ENCODE assay signal across 16 cellular contexts in genomic region chr16:88665148-88665547, GRCh38. TPM values are rescaled to one million over a fixed set of nuclear protein-coding genes. Genes with fewer than 3 reads are reported as not detected.
DNase-seq lines count a peak whose midpoint lies in the region; ATAC-seq and TF ChIP-seq lines count a peak whose summit lies in the region.
"Had no signal": no experiment of that assay in that cellular context is flagged by ENCODE, and none has a peak within 500 bp of the region (broad histone marks: within the 10 kb centered on the region; RNA-seq: fewer than 3 reads in every experiment).

No MANE protein-coding gene starts in this region.

- no peak overlapping the region for H3K9ac ChIP-seq in skeletal muscle tissue (ENCODE audit: low read depth in 1 of 3, low read length in 3 of 3)
- H3K9ac ChIP-seq: KMS-11 had no signal

- ATAC-seq in WTC11 (no peak), GM21786 (IDR thresholded peaks at IDR 0.05; ENCODE audit: unreplicated experiment) (no peak)
- ATAC-seq: mucosa of descending colon had no signal

- CTCF ChIA-PET in WTC11 (lab: Charles Lee) = interaction anchor here (0.9 to 1.5 kb wide), 2 partner anchors 10 to 20 kb away, joined by 3 to 4 read pairs; no protein-coding TSS in a partner anchor

- POLR2A ChIA-PET in WTC11 (lab: Charles Lee) = no interaction called here

- peak overlapping the region; percentile 2 for H3K4me3 Mint-ChIP-seq in activated T-cell treated with anti-CD3 and anti-CD28 coated beads, Interleukin-2, amount 50 U/mL, for 24 hours
- H3K4me3 Mint-ChIP-seq in WTC11 = peak overlapping the region; percentile 21
- peak overlapping the region; percentile 41 for H3K4me3 Mint-ChIP-seq in glutamatergic neuron (ENCODE audit: unreplicated experiment)

- no peak overlapping the region for H3K4me3 ChIP-seq in skeletal muscle tissue (ENCODE audit: low read length in 3 of 3)
- H3K4me3 ChIP-seq: mucosa of descending colon, smooth muscle cell had no signal

- H3K27ac Mint-ChIP-seq in activated T-cell treated with anti-CD3 and anti-CD28 coated beads, Interleukin-2, amount 50 U/mL, for 24 hours = no peak overlapping the region
- peak overlapping the region; percentile 80 for H3K27ac Mint-ChIP-seq in WTC11
- H3K27ac Mint-ChIP-seq in glutamatergic neuron (ENCODE audit: unreplicated experiment) = no peak overlapping the region

- no peaks in the 10 kb centered on the region for H3K9me3 Mint-ChIP-seq in activated T-cell treated with anti-CD3 and anti-CD28 coated beads, Interleukin-2, amount 50 U/mL, for 24 hours
- H3K9me3 Mint-ChIP-seq in WTC11 (peaks cover 7% of the 10 kb centered on the region), glutamatergic neuron (ENCODE audit: unreplicated experiment) (peaks cover 11% of the 10 kb centered on the region)

- H3K27me3 Mint-ChIP-seq in activated T-cell treated with anti-CD3 and anti-CD28 coated beads, Interleukin-2, amount 50 U/mL, for 24 hours = no peaks in the 10 kb centered on the region
- H3K27me3 Mint-ChIP-seq in WTC11 (ENCODE audit: low read depth) (no peaks in the 10 kb centered on the region; the same call in 1 of the 2 replicates), glutamatergic neuron (ENCODE audit: unreplicated experiment) (peaks cover 11% of the 10 kb centered on the region)

- peak overlapping the region; percentile 37 for H3K27ac ChIP-seq in skeletal muscle tissue (ENCODE audit: low read depth, low read length)
- H3K27ac ChIP-seq: brain microvascular endothelial cell, epithelial cell of prostate, KMS-11 had no signal

- no peaks in the 10 kb centered on the region for H3K27me3 ChIP-seq in skeletal muscle tissue (ENCODE audit: control insufficient read depth in 3 of 3, insufficient read depth in 3 of 3, low read length in 3 of 3)
- H3K27me3 ChIP-seq: brain microvascular endothelial cell had no signal

- H3K4me1 ChIP-seq in skeletal muscle tissue (ENCODE audit: control insufficient read depth in 3 of 3, insufficient read depth in 3 of 3, low read length in 3 of 3) = peaks cover 23 to 26% (median 24%) of the 10 kb centered on the region in 3 donors

- peaks cover 0 to 3% (median 2%) of the 10 kb centered on the region in 3 donors for H3K36me3 ChIP-seq in skeletal muscle tissue (ENCODE audit: control insufficient read depth in 3 of 3, insufficient read depth in 3 of 3, low read length in 3 of 3)

- peaks cover 19% of the 10 kb centered on the region for H3K4me1 Mint-ChIP-seq in activated T-cell treated with anti-CD3 and anti-CD28 coated beads, Interleukin-2, amount 50 U/mL, for 24 hours (ENCODE audit: low read depth)
- H3K4me1 Mint-ChIP-seq in WTC11 (peaks cover 17% of the 10 kb centered on the region), glutamatergic neuron (ENCODE audit: low read depth, unreplicated experiment) (peaks cover 4% of the 10 kb centered on the region)

- DNase-seq in activated T-cell treated with anti-CD3 and anti-CD28 coated beads, Interleukin-2, amount 50 U/mL, for 24 hours = no peak
- DNase-seq in activated T-cell treated with anti-CD3 and anti-CD28 coated beads for 4 hours = no peak
- DNase-seq in WTC11 (ENCODE audit: low spot score) = no peak
- DNase-seq in glutamatergic neuron = no peak
- no peak for DNase-seq in H4 (ENCODE audit: low spot score)
- no peak for DNase-seq in HPDE6-E6E7 (ENCODE audit: extremely low spot score)
- DNase-seq: brain microvascular endothelial cell, mucosa of descending colon, NCI-H1930, OCI-M1 had no signal

- no peak for TF ChIP-seq CTCF in WTC11 (IDR thresholded peaks at IDR 0.05)
- no peak for TF ChIP-seq CTCF in glutamatergic neuron (IDR thresholded peaks at IDR 0.05; ENCODE audit: partially characterized antibody, unreplicated experiment)

- H3K9me3 ChIP-seq in skeletal muscle tissue (ENCODE audit: control insufficient read depth in 3 of 3, low read length in 3 of 3) = no peaks in the 10 kb centered on the region
- H3K9me3 ChIP-seq: mucosa of descending colon had no signal

- H3K36me3 Mint-ChIP-seq in activated T-cell treated with anti-CD3 and anti-CD28 coated beads, Interleukin-2, amount 50 U/mL, for 24 hours (ENCODE audit: low read depth) = peaks cover 16% of the 10 kb centered on the region
- peaks cover 14% of the 10 kb centered on the region for H3K36me3 Mint-ChIP-seq in WTC11
- no peaks in the 10 kb centered on the region for H3K36me3 Mint-ChIP-seq in glutamatergic neuron (ENCODE audit: unreplicated experiment)

TF ChIP-seq in WTC11, 78 proteins besides CTCF, POLR2A, EP300 and RAD21 (continues in another document):
- TF ChIP-seq NFYB (CRISPR knock-in tag; conservative IDR thresholded peaks at IDR 0.05; ENCODE audit: low read depth) (no peak), STAT6 (CRISPR knock-in tag; conservative IDR thresholded peaks at IDR 0.05; ENCODE audit: low read depth) (no peak), TEAD1 (CRISPR knock-in tag; IDR thresholded peaks at IDR 0.05) (no peak), EMX1 (CRISPR knock-in tag; IDR thresholded peaks at IDR 0.05) (no peak), PREB (CRISPR knock-in tag; IDR thresholded peaks at IDR 0.05; ENCODE audit: borderline replicate concordance) (no peak), NFATC4 (CRISPR knock-in tag; IDR thresholded peaks at IDR 0.05) (no peak), ZNF416 (CRISPR knock-in tag; IDR thresholded peaks at IDR 0.05) (no peak), CREM (CRISPR knock-in tag; IDR thresholded peaks at IDR 0.05) (no peak), E2F4 (CRISPR knock-in tag; IDR thresholded peaks at IDR 0.05; ENCODE audit: borderline replicate concordance, low read depth) (no peak)
- TF ChIP-seq, protein P1, sequence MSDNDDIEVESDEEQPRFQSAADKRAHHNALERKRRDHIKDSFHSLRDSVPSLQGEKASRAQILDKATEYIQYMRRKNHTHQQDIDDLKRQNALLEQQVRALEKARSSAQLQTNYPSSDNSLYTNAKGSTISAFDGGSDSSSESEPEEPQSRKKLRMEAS (CRISPR knock-in tag; IDR thresholded peaks at IDR 0.05) = no peak

RNA-seq across cellular contexts. Expression of gene MVD, which starts 2.3 kb away (rescaled TPM):
- total RNA-seq in WTC11 (2021) (96.9 to 113 TPM (median 109 TPM) in 3 replicates), glutamatergic neuron (ENCODE audit: unreplicated experiment) (227 TPM), skeletal muscle tissue (14.1 TPM)
- total RNA-seq in H4 (2014; rRNA removed; shearing (Covaris generic)) = 28.1 and 41.5 TPM in 2 replicates

RNA-seq across cellular contexts. Expression of gene CYBA, which starts 14.3 kb away (rescaled TPM):
- total RNA-seq in WTC11 (2021) (169 to 219 TPM (median 207 TPM) in 3 replicates), glutamatergic neuron (ENCODE audit: unreplicated experiment) (28.7 TPM), skeletal muscle tissue (90.8 TPM)
- total RNA-seq in H4 (2014; rRNA removed; shearing (Covaris generic)) = not detected in 2 replicates

RNA-seq across cellular contexts. Expression of gene SNAI3, which starts 21.2 kb away (rescaled TPM):
- total RNA-seq in WTC11 (2021) (8.0 to 9.4 TPM (median 9.1 TPM) in 3 replicates), glutamatergic neuron (ENCODE audit: unreplicated experiment) (not detected), skeletal muscle tissue (8.4 TPM)
- total RNA-seq in H4 (2014; rRNA removed; shearing (Covaris generic)) = 0.27 and 0.62 TPM in 2 replicates
- total RNA-seq: urinary bladder had no signal

RNA-seq across cellular contexts. Expression of gene IL17C, which starts 26.8 kb away (rescaled TPM):
- total RNA-seq in WTC11 (2021) = 0.80 to 1.9 TPM (median 1.5 TPM) in 3 replicates
- not detected for total RNA-seq in glutamatergic neuron (ENCODE audit: unreplicated experiment)
- not detected for total RNA-seq in skeletal muscle tissue
- total RNA-seq in H4 (2014; rRNA removed; shearing (Covaris generic)) = not detected in 2 replicates
- total RNA-seq: mucosa of descending colon, smooth muscle cell, urinary bladder had no signal

RNA-seq across cellular contexts. Expression of gene RNF166, which starts 41.1 kb away (rescaled TPM):
- total RNA-seq in WTC11 (2021) (38.5 to 46.2 TPM (median 40.5 TPM) in 3 replicates), glutamatergic neuron (ENCODE audit: unreplicated experiment) (26.5 TPM), skeletal muscle tissue (12.0 TPM)
- 16.0 and 30.4 TPM in 2 replicates for total RNA-seq in H4 (2014; rRNA removed; shearing (Covaris generic))

Comparison
In these comparisons a context has a peak if more than half of its experiments do, and no peak if none do; other contexts are left out.
1. RNA of gene CYBA, which starts 14.3 kb away (total RNA-seq): 169 to 219 TPM in WTC11, 90.8 TPM in skeletal muscle tissue (single experiment) and 28.7 TPM in glutamatergic neuron (single experiment); not detected in H4; every median in the first group is over 10 times any median in the second.
2. Peak in every context shown above with its lines, with median percentiles within 50 percentile points of each other: H3K4me3 Mint-ChIP-seq.